1 cellular context compared by ENCODE assay signal in genomic region chr14:65412189-65412846, GRCh38.
TF ChIP-seq lines count a peak whose summit lies in the region.

Gene FUT8 (plus strand): TSS chr14:65412730. CDS start chr14:65561564, 148,834 bp downstream.

TF ChIP-seq in HepG2, 621 proteins besides CTCF, POLR2A, EP300 and RAD21 (continued from another document and continues in another):
- TF ChIP-seq HMGXB3 (CRISPR knock-in tag; IDR thresholded peaks at IDR 0.05; ENCODE audit: borderline replicate concordance) (no peak), ATAD3A (CRISPR knock-in tag; IDR thresholded peaks at IDR 0.05) (no peak), RBAK (CRISPR knock-in tag; IDR thresholded peaks at IDR 0.05) (no peak), SNAPC2 (CRISPR knock-in tag; IDR thresholded peaks at IDR 0.05) (no peak), KAT2B (IDR thresholded peaks at IDR 0.05; ENCODE audit: borderline replicate concordance, low read depth, low read length) (no peak), MIER2 (CRISPR knock-in tag; IDR thresholded peaks at IDR 0.05) (peak; percentile 19; the same call in 1 of the 2 replicates), MAZ (IDR thresholded peaks at IDR 0.05; ENCODE audit: borderline replicate concordance, low read depth, low read length) (0 out of 2 replicates have a peak, but pooled peaks have one; percentile 14), MAZ (CRISPR knock-in tag; IDR thresholded peaks at IDR 0.05; ENCODE audit: low read depth) (peak; percentile 77), RCOR2 (CRISPR knock-in tag; IDR thresholded peaks at IDR 0.05) (no peak), NR1H2 (CRISPR knock-in tag; IDR thresholded peaks at IDR 0.05; ENCODE audit: borderline replicate concordance, low read depth) (no peak), JUN (CRISPR knock-in tag; IDR thresholded peaks at IDR 0.05) (no peak), BCLAF1 (IDR thresholded peaks at IDR 0.05) (no peak), AKNA (CRISPR knock-in tag; IDR thresholded peaks at IDR 0.05; ENCODE audit: borderline replicate concordance) (no peak), ZBTB42 (CRISPR knock-in tag; IDR thresholded peaks at IDR 0.05) (no peak), ZBTB7A (CRISPR knock-in tag; IDR thresholded peaks at IDR 0.05) (no peak; the same call in none of the 2 replicates), MED13 (CRISPR knock-in tag; IDR thresholded peaks at IDR 0.05) (no peak), PREB (CRISPR knock-in tag; IDR thresholded peaks at IDR 0.05) (no peak), ZNF589 (CRISPR knock-in tag; conservative IDR thresholded peaks at IDR 0.05) (no peak), PATZ1 (CRISPR knock-in tag; IDR thresholded peaks at IDR 0.05) (peak; percentile 26; the same call in 1 of the 2 replicates), MTA3 (CRISPR knock-in tag; IDR thresholded peaks at IDR 0.05) (no peak), HINFP (CRISPR knock-in tag; IDR thresholded peaks at IDR 0.05; ENCODE audit: low read depth) (no peak), GTF2F1 (IDR thresholded peaks at IDR 0.05; ENCODE audit: low read length) (no peak), ZBTB4 (CRISPR knock-in tag; IDR thresholded peaks at IDR 0.05; ENCODE audit: borderline replicate concordance) (0 out of 2 replicates have a peak, but pooled peaks have one; percentile 18), ZNF598 (CRISPR knock-in tag; IDR thresholded peaks at IDR 0.05; ENCODE audit: borderline replicate concordance) (no peak; the same call in 1 of the 2 replicates), TFDP2 (CRISPR knock-in tag; IDR thresholded peaks at IDR 0.05) (peak; percentile 72), MXD4 (CRISPR knock-in tag; IDR thresholded peaks at IDR 0.05) (no peak; the same call in 1 of the 2 replicates), CEBPG (CRISPR knock-in tag; IDR thresholded peaks at IDR 0.05) (no peak), KDM5B (CRISPR knock-in tag; IDR thresholded peaks at IDR 0.05; ENCODE audit: borderline replicate concordance) (peak; percentile 42; the same call in 1 of the 2 replicates), ZNF512 (CRISPR knock-in tag; IDR thresholded peaks at IDR 0.05) (no peak), ZNF296 (CRISPR knock-in tag; conservative IDR thresholded peaks at IDR 0.05) (no peak), FOSL2 (CRISPR knock-in tag; IDR thresholded peaks at IDR 0.05) (peak; percentile 34; the same call in 1 of the 2 replicates)
